ENCODE assay signal across 1 cellular context in the genomic region with DNA sequence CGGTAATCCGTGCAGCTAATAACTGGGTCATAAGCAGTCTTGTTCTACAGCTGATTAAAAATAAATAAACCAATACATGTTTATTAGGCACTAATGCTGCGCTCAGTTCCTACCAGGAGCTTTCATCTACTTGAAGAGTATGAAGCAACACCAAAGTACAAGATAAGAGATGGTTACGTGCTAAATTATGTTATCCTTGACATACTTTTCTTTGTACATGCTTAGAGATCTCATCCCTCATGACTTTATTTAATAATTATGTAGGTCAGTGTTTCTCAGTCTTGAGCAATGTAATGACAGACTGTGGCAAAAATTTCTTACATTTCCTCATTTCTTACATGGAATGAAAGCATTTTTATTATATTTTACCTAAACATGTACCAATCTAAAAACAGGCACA.
TF ChIP-seq lines count a peak whose summit lies in the region.

No MANE protein-coding gene starts in this region.

TF ChIP-seq in HepG2, 621 proteins besides CTCF, POLR2A, EP300 and RAD21:
- TF ChIP-seq DNMT3B (CRISPR knock-in tag; conservative IDR thresholded peaks at IDR 0.05) (no peak), CEBPB (IDR thresholded peaks at IDR 0.05; ENCODE audit: borderline replicate concordance, low read depth, low read length) (peak; percentile 0; the same call in 1 of the 2 replicates), ZNF839 (CRISPR knock-in tag; IDR thresholded peaks at IDR 0.05; ENCODE audit: borderline replicate concordance) (no peak), SRSF4 (IDR thresholded peaks at IDR 0.05; ENCODE audit: low read depth, low read length, poor library complexity, severe bottlenecking) (no peak), NFE2 (CRISPR knock-in tag; IDR thresholded peaks at IDR 0.05) (no peak)
- TF ChIP-seq, protein P1, sequence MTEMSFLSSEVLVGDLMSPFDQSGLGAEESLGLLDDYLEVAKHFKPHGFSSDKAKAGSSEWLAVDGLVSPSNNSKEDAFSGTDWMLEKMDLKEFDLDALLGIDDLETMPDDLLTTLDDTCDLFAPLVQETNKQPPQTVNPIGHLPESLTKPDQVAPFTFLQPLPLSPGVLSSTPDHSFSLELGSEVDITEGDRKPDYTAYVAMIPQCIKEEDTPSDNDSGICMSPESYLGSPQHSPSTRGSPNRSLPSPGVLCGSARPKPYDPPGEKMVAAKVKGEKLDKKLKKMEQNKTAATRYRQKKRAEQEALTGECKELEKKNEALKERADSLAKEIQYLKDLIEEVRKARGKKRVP (CRISPR knock-in tag; IDR thresholded peaks at IDR 0.05) = no peak
